8 cellular contexts compared by ENCODE assay signal in genomic region chr18:23982154-23983071, GRCh38. TPM values are rescaled to one million over a fixed set of nuclear protein-coding genes. Genes with fewer than 3 reads are reported as not detected.
DNase-seq lines count a peak whose midpoint lies in the region; ATAC-seq and TF ChIP-seq lines count a peak whose summit lies in the region.

No MANE protein-coding gene starts in this region.

- TF ChIP-seq CTCF in Calu3 (IDR thresholded peaks at IDR 0.05; ENCODE audit: unreplicated experiment) (no peak), heart left ventricle (IDR thresholded peaks at IDR 0.05) (no peak), spleen (IDR thresholded peaks at IDR 0.05 in 8 of 11, conservative IDR thresholded peaks at IDR 0.05 in 3 of 11) (no peak)

- CTCF ChIA-PET in Calu3 (lab: Charles Lee): no interaction called here

- peak in 3 of 4 donors; percentile 87 to 93 (median 90) for ATAC-seq in heart left ventricle
- ATAC-seq in GM21390 (IDR thresholded peaks at IDR 0.05; ENCODE audit: unreplicated experiment): no peak

- TF ChIP-seq POLR2A in heart left ventricle (IDR thresholded peaks at IDR 0.05): no peak
- TF ChIP-seq POLR2A in spleen (IDR thresholded peaks at IDR 0.05): no peak

- intact Hi-C loops in Calu3 (cut with micrococcal nuclease; ENCODE audit: unreplicated experiment): no loop called here
- intact Hi-C loops in heart left ventricle (cut with DNase I): no loop called here
- intact Hi-C loops in spleen (cut with DNase I; ENCODE audit: low total_unique reads): no loop called here

- H3K9me3 Mint-ChIP-seq in Calu3 (ENCODE audit: low read depth, unreplicated experiment): peaks cover 6% of the 10 kb centered on the region

- H3K4me3 ChIP-seq in heart left ventricle (peak overlapping the region in 2 of 12 donors; percentile 8 to 28), rectal smooth muscle tissue (ENCODE audit: low read length) (peak overlapping the region; percentile 46), spleen (no peak overlapping the region)

- H3K4me1 ChIP-seq in heart left ventricle: peaks cover 0 to 20% (median 2%) of the 10 kb centered on the region in 12 donors
- peaks cover 14% of the 10 kb centered on the region for H3K4me1 ChIP-seq in rectal smooth muscle tissue (ENCODE audit: control insufficient read depth, insufficient read depth, low read length)
- H3K4me1 ChIP-seq in spleen: peaks cover 0 to 28% (median 12%) of the 10 kb centered on the region in 6 donors

- H3K36me3 ChIP-seq in heart left ventricle: no peaks in the 10 kb centered on the region
- H3K36me3 ChIP-seq in rectal smooth muscle tissue (ENCODE audit: control insufficient read depth, insufficient read depth, low read length): no peaks in the 10 kb centered on the region
- no peaks in the 10 kb centered on the region for H3K36me3 ChIP-seq in spleen

- H3K9me3 ChIP-seq in heart left ventricle: peaks cover 0 to 2% (median 0%) of the 10 kb centered on the region in 12 donors
- H3K9me3 ChIP-seq in spleen: peaks cover 0 to under 1% (median 0%) of the 10 kb centered on the region in 8 donors

- DNase-seq in Calu3: peak; percentile 53
- peak; percentile 25 for DNase-seq in SW480 (ENCODE audit: low spot score)
- peak in 4 of 5 donors; percentile 32 to 69 (median 47) for DNase-seq in heart left ventricle
- DNase-seq in spleen: no peak
- DNase-seq in NCI-H2029 treated with DMSO at 0.1 percent for 48 hours (lab: John Stamatoyannopoulos, UW): no peak
- DNase-seq in NCI-H1105 (lab: John Stamatoyannopoulos, UW): no peak

- H3K4me1 Mint-ChIP-seq in Calu3 (ENCODE audit: low read depth, unreplicated experiment): peaks cover 27% of the 10 kb centered on the region

- no peaks in the 10 kb centered on the region for H3K36me3 Mint-ChIP-seq in Calu3 (ENCODE audit: insufficient read depth, unreplicated experiment)

- 46 to 60% (median 54%) methylated on average over 17 of the region's 17 CpGs for WGBS in heart left ventricle, 4 donors
- WGBS in spleen, 5 donors: 59 to 81% (median 75%) methylated on average over 17 of the region's 17 CpGs

- BruUV-seq in Calu3 (replicated peaks; lab: Mats Ljungman, UMichigan): no TSS peak

- no peak overlapping the region for H3K9ac ChIP-seq in rectal smooth muscle tissue (ENCODE audit: low read length)

- H3K27me3 ChIP-seq in heart left ventricle: no peaks in the 10 kb centered on the region
- no peaks in the 10 kb centered on the region for H3K27me3 ChIP-seq in rectal smooth muscle tissue (ENCODE audit: control insufficient read depth, insufficient read depth, low read length)
- no peaks in the 10 kb centered on the region for H3K27me3 ChIP-seq in spleen (replicated peaks in 1 of 7)

- peak overlapping the region in 3 of 12 donors; percentile 44 to 73 (median 49) for H3K27ac ChIP-seq in heart left ventricle
- H3K27ac ChIP-seq in rectal smooth muscle tissue (ENCODE audit: low read depth, low read length): peak overlapping the region; percentile 85
- no peak overlapping the region for H3K27ac ChIP-seq in spleen

- peaks cover 3% of the 10 kb centered on the region for H3K27me3 Mint-ChIP-seq in Calu3 (ENCODE audit: unreplicated experiment)

- peak overlapping the region; percentile 55 for H3K4me3 Mint-ChIP-seq in Calu3 (ENCODE audit: low read depth, unreplicated experiment)

- H3K27ac Mint-ChIP-seq in Calu3 (ENCODE audit: unreplicated experiment): peak overlapping the region; percentile 19

RNA-seq across cellular contexts. Expression of gene TTC39C, which starts 32.1 kb away (rescaled TPM):
- 21.7 and 26.8 TPM in 2 replicates for total RNA-seq in Calu3 (2022)
- total RNA-seq in heart left ventricle: 10 to 100 TPM in 1 of 9 donors, 1 to 10 TPM in 8; 2.7 to 12.8 (median 4.8) TPM
- 1 to 10 TPM; 2.3 to 3.0 TPM for polyA plus RNA-seq in heart left ventricle
- 10 to 100 TPM; 23.2 to 52.3 (median 30.4) TPM for total RNA-seq in spleen
- 10 to 100 TPM; 15.4 to 21.8 (median 16.6) TPM for polyA plus RNA-seq in spleen

Comparison
In these comparisons a context has a peak if more than half of its experiments do, and no peak if none do; other contexts are left out.
1. DNase-seq: peak in Calu3 (single experiment), SW480 (single experiment) and heart left ventricle (4 of 5); none in spleen (single experiment), NCI-H2029 treated with DMSO at 0.1 percent for 48 hours (single experiment) and NCI-H1105 (single experiment).